In genomic region chrX:154457491-154458115, GRCh38 we compare ENCODE assay signal across 8 cellular contexts. TPM values are rescaled to one million over a fixed set of nuclear protein-coding genes. Genes with fewer than 3 reads are reported as not detected.
DNase-seq lines count a peak whose midpoint lies in the region; ATAC-seq and TF ChIP-seq lines count a peak whose summit lies in the region.

No MANE protein-coding gene starts in this region.

- ATAC-seq in HG02884 (IDR thresholded peaks at IDR 0.05; ENCODE audit: unreplicated experiment) = peak; percentile 54

- H3K36me3 Mint-ChIP-seq in glutamatergic neuron (ENCODE audit: unreplicated experiment) = no peaks in the 10 kb centered on the region

- H3K9me3 Mint-ChIP-seq in glutamatergic neuron (ENCODE audit: unreplicated experiment) = peaks cover 7% of the 10 kb centered on the region

- H3K27me3 Mint-ChIP-seq in glutamatergic neuron (ENCODE audit: unreplicated experiment) = peaks cover 10% of the 10 kb centered on the region

- peaks cover 4% of the 10 kb centered on the region for H3K4me1 Mint-ChIP-seq in glutamatergic neuron (ENCODE audit: low read depth, unreplicated experiment)

- no peak for TF ChIP-seq CTCF in glutamatergic neuron (IDR thresholded peaks at IDR 0.05; ENCODE audit: partially characterized antibody, unreplicated experiment)

- peak; percentile 41 for DNase-seq in NK-92 treated with Interleukin-12 subunit alpha and Interleukin-12 subunit beta, amount 100 ng/mL, for 24 hours (lab: John Stamatoyannopoulos, UW)
- no peak for DNase-seq in NK-92 (lab: John Stamatoyannopoulos, UW; ENCODE audit: unreplicated experiment)
- peak; percentile 24 for DNase-seq in NCI-H2196 treated with DMSO at 0.1 percent for 48 hours (lab: John Stamatoyannopoulos, UW; ENCODE audit: unreplicated experiment)
- DNase-seq in activated T-helper 9 cell treated with anti-CD3 and anti-CD28 coated beads, Interleukin-2, amount 50 U/mL, for 16 hours (ENCODE audit: low read depth) = peak; percentile 42
- peak; percentile 43 for DNase-seq in glutamatergic neuron
- DNase-seq in retina = peak; percentile 52
- no peak for DNase-seq in inferior parietal cortex (ENCODE audit: extremely low spot score)

- H3K27ac Mint-ChIP-seq in glutamatergic neuron (ENCODE audit: unreplicated experiment) = peak overlapping the region; percentile 98

- H3K4me3 Mint-ChIP-seq in glutamatergic neuron (ENCODE audit: unreplicated experiment) = peak overlapping the region; percentile 94

RNA-seq across cellular contexts. Expression of gene PLXNA3, which starts 0.5 kb away (rescaled TPM):
- total RNA-seq in glutamatergic neuron (ENCODE audit: unreplicated experiment) = 458 TPM

RNA-seq across cellular contexts. Expression of gene FAM50A, which starts 13.7 kb away (rescaled TPM):
- 125 TPM for total RNA-seq in glutamatergic neuron (ENCODE audit: unreplicated experiment)

RNA-seq across cellular contexts. Expression of gene GDI1, which starts 20.6 kb away (rescaled TPM):
- total RNA-seq in glutamatergic neuron (ENCODE audit: unreplicated experiment) = 730 TPM

RNA-seq across cellular contexts. Expression of gene LAGE3, which starts 21.5 kb away (rescaled TPM):
- 8.8 TPM for total RNA-seq in glutamatergic neuron (ENCODE audit: unreplicated experiment)

RNA-seq across cellular contexts. Expression of gene UBL4A, which starts 28.8 kb away (rescaled TPM):
- 28.4 TPM for total RNA-seq in glutamatergic neuron (ENCODE audit: unreplicated experiment)

Comparison
In these comparisons a context has a peak if more than half of its experiments do, and no peak if none do; other contexts are left out.
1. DNase-seq: peak in NK-92 treated with Interleukin-12 subunit alpha and Interleukin-12 subunit beta, amount 100 ng/mL, for 24 hours (single experiment), NCI-H2196 treated with DMSO at 0.1 percent for 48 hours (single experiment), activated T-helper 9 cell treated with anti-CD3 and anti-CD28 coated beads, Interleukin-2, amount 50 U/mL, for 16 hours (single experiment), glutamatergic neuron (single experiment) and retina (single experiment); none in NK-92 (single experiment) and inferior parietal cortex (single experiment).